10 cellular contexts compared by ENCODE assay signal in genomic region chr4:137610960-137611359, GRCh38.
DNase-seq lines count a peak whose midpoint lies in the region; ATAC-seq, FAIRE-seq and TF ChIP-seq lines count a peak whose summit lies in the region.
"Had no signal": no experiment of that assay in that cellular context is flagged by ENCODE, and none has a peak within 500 bp of the region (broad histone marks: within the 10 kb centered on the region; RNA-seq: fewer than 3 reads in every experiment).

No MANE protein-coding gene starts in this region.

- no peaks in the 10 kb centered on the region for H3K79me2 ChIP-seq in PC-3 (ENCODE audit: low read length)

- no peak overlapping the region for H3K4me2 ChIP-seq in PC-3 (ENCODE audit: low read length)

- ATAC-seq in GM18867 (IDR thresholded peaks at IDR 0.05; ENCODE audit: unreplicated experiment) = peak; percentile 60
- ATAC-seq in PC-3 = no peak
- ATAC-seq in HG03045 (IDR thresholded peaks at IDR 0.05; ENCODE audit: unreplicated experiment) = no peak
- ATAC-seq: activated naive CD4-positive, alpha-beta T cell treated with anti-CD3 and anti-CD28 coated beads, Interleukin-2, amount 50 U/mL, for 72 hours had no signal

- no peaks in the 10 kb centered on the region for H3K9me2 ChIP-seq in PC-3 (replicated peaks; ENCODE audit: low read length)

- TF ChIP-seq POLR2A in Peyer's patch (IDR thresholded peaks at IDR 0.05) (no peak), GM12891 (IDR thresholded peaks at IDR 0.05; ENCODE audit: low read depth, low read length) (no peak)

- no peaks in the 10 kb centered on the region for H3F3A ChIP-seq in PC-3 (ENCODE audit: low read length, unreplicated experiment)

- no peak overlapping the region for H2AFZ ChIP-seq in PC-3 (ENCODE audit: low read length)

- no peaks in the 10 kb centered on the region for H3K9me3 ChIP-seq in A673 (ENCODE audit: low read depth, low read length, poor library complexity, severe bottlenecking)
- H3K9me3 ChIP-seq in PC-3 (ENCODE audit: low read length) = no peaks in the 10 kb centered on the region
- H3K9me3 ChIP-seq in Peyer's patch = no peaks in the 10 kb centered on the region
- H3K9me3 ChIP-seq: sigmoid colon had no signal

- H3K27ac ChIP-seq in A673 (ENCODE audit: low read depth, low read length, poor library complexity, severe bottlenecking) (no peak overlapping the region), PC-3 (ENCODE audit: low read length) (no peak overlapping the region), Peyer's patch (no peak overlapping the region)

- POLR2A ChIA-PET in A673 (lab: Charles Lee; ENCODE audit: low non-redundant PET) (no interaction called here), PC-3 (lab: Charles Lee; ENCODE audit: unreplicated experiment) (no interaction called here)

- intact Hi-C loops in A673 (cut with micrococcal nuclease; ENCODE audit: unreplicated experiment) = no loop called here
- intact Hi-C loops in PC-3 (cut with micrococcal nuclease) = no loop called here

- H3K4me3 ChIP-seq in A673 (ENCODE audit: low read depth, low read length, poor library complexity, severe bottlenecking) (no peak overlapping the region), PC-3 (ENCODE audit: low read length) (no peak overlapping the region), fibroblast of the aortic adventitia (ENCODE audit: low read depth, low read length) (no peak overlapping the region), Peyer's patch (no peak overlapping the region)
- H3K4me3 ChIP-seq: sigmoid colon had no signal

- DNase-seq in A673 (ENCODE audit: low spot score) = peak; percentile 52
- peak; percentile 49 for DNase-seq in PC-3
- peak; percentile 23 for DNase-seq in fibroblast of the aortic adventitia (ENCODE audit: low read depth)
- no peak for DNase-seq in Peyer's patch
- DNase-seq in 8988T = no peak
- DNase-seq in GM12891 (ENCODE audit: insufficient read length, low spot score) = no peak
- DNase-seq: sigmoid colon had no signal

- BruUV-seq in A673 (replicated peaks; lab: Mats Ljungman, UMichigan) = no TSS peak
- no TSS peak for BruUV-seq in PC-3 (replicated peaks; lab: Mats Ljungman, UMichigan)

- H3K4me1 ChIP-seq in A673 (ENCODE audit: insufficient read depth, low read length, poor library complexity, severe bottlenecking) (peaks cover 8% of the 10 kb centered on the region), PC-3 (ENCODE audit: insufficient read depth, low read length) (peaks cover 22% of the 10 kb centered on the region), Peyer's patch (no peaks in the 10 kb centered on the region)

- TF ChIP-seq CTCF in A673 (conservative IDR thresholded peaks at IDR 0.05; ENCODE audit: low read depth, low read length) (peak; percentile 69), PC-3 (conservative IDR thresholded peaks at IDR 0.05; ENCODE audit: low read depth, low read length) (peak; percentile 56), fibroblast of the aortic adventitia (IDR thresholded peaks at IDR 0.05; ENCODE audit: insufficient read depth, low read length) (peak; percentile 63), Peyer's patch (IDR thresholded peaks at IDR 0.05) (no peak)

- CTCF ChIA-PET in A673 (lab: Charles Lee) = no interaction called here
- CTCF ChIA-PET in PC-3 (lab: Charles Lee) = no interaction called here

- H3K36me3 ChIP-seq in A673 (ENCODE audit: insufficient read depth, low read length, poor library complexity, severe bottlenecking) (no peaks in the 10 kb centered on the region), PC-3 (ENCODE audit: low read depth, low read length) (no peaks in the 10 kb centered on the region), Peyer's patch (no peaks in the 10 kb centered on the region)
- H3K36me3 ChIP-seq: sigmoid colon had no signal

- H4K20me1 ChIP-seq in PC-3 (ENCODE audit: low read length) = no peaks in the 10 kb centered on the region

- no peaks in the 10 kb centered on the region for H3K27me3 ChIP-seq in A673 (replicated peaks; ENCODE audit: insufficient read depth, low read depth, low read length, poor library complexity)
- no peaks in the 10 kb centered on the region for H3K27me3 ChIP-seq in PC-3 (ENCODE audit: low read length)
- no peaks in the 10 kb centered on the region for H3K27me3 ChIP-seq in Peyer's patch
- H3K27me3 ChIP-seq: sigmoid colon had no signal

- no peak overlapping the region for H3K9ac ChIP-seq in PC-3 (ENCODE audit: low read length)

- no peak for FAIRE-seq in GM12891 (lab: Jason Lieb, UNC)

TF ChIP-seq in GM12891, 5 proteins besides CTCF, POLR2A, EP300 and RAD21:
- TF ChIP-seq SPI1 (IDR thresholded peaks at IDR 0.05; ENCODE audit: low read depth, low read length) = no peak
- no peak for TF ChIP-seq TAF1 (IDR thresholded peaks at IDR 0.05; ENCODE audit: low read depth, low read length)
- TF ChIP-seq POLR2AphosphoS5 (IDR thresholded peaks at IDR 0.05; ENCODE audit: low read depth, low read length) = no peak
- TF ChIP-seq POU2F2 (IDR thresholded peaks at IDR 0.05; ENCODE audit: low read depth, low read length) = no peak
- no peak for TF ChIP-seq PAX5 (IDR thresholded peaks at IDR 0.05; ENCODE audit: insufficient read depth, low read length, severe bottlenecking)
TF ChIP-seq in GM12891: peak in this region for 0.

Comparison
In these comparisons a context has a peak if more than half of its experiments do, and no peak if none do; other contexts are left out.
1. DNase-seq: peak in A673 (single experiment), PC-3 (single experiment) and fibroblast of the aortic adventitia (single experiment); none in Peyer's patch (0 of 3), 8988T (single experiment) and GM12891 (single experiment).
2. CTCF ChIP-seq: peak in A673 (single experiment), PC-3 (single experiment) and fibroblast of the aortic adventitia (single experiment); none in Peyer's patch (0 of 6).